In the genomic region with DNA sequence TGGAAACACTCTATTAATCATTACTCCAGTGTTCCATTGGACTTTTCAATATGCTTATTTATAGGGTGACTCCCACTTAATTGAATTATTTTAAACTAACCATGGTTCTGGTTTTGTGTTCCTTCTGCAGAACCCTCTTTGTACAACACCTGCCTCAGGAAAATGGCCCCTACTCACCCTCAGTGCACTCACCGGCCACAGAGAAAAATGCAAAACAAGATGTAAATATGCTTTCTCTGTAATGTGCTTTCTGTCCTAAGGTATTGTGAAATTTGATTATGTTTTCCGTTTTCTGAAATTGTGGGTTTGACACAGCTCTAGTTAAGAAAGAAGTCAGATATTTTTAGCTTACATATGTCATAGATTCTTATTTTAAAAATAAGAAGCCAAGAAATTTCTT, we compare ENCODE assay signal across 18 cellular contexts.
DNase-seq lines count a peak whose midpoint lies in the region; ATAC-seq, FAIRE-seq and TF ChIP-seq lines count a peak whose summit lies in the region.
"Had no signal": no experiment of that assay in that cellular context is flagged by ENCODE, and none has a peak within 500 bp of the region (broad histone marks: within the 10 kb centered on the region; RNA-seq: fewer than 3 reads in every experiment).

No MANE protein-coding gene starts in this region.

- TF ChIP-seq EP300 in HepG2 (IDR thresholded peaks at IDR 0.05; ENCODE audit: low read depth in 2 of 2, low read length in 2 of 2) = no peak
- TF ChIP-seq EP300 in HepG2 (CRISPR knock-in tag; IDR thresholded peaks at IDR 0.05; ENCODE audit: borderline replicate concordance) = no peak

- BruUV-seq in HepG2 (replicated peaks; lab: Mats Ljungman, UMichigan) = no TSS peak

- no peak overlapping the region for H3K14ac ChIP-seq in neuronal stem cell (ENCODE audit: low read length)

- no peak overlapping the region for H3K4me3 Mint-ChIP-seq in glutamatergic neuron (ENCODE audit: unreplicated experiment)
- H3K4me3 Mint-ChIP-seq: CD4-positive, alpha-beta T cell; IgD-negative memory B cell had no signal

- ATAC-seq in HepG2 (no peak), right lobe of liver (no peak), HG02885 (IDR thresholded peaks at IDR 0.05; ENCODE audit: poor library complexity, unreplicated experiment) (no peak)
- ATAC-seq: HCT116 had no signal

- no peak overlapping the region for H2AK5ac ChIP-seq in neuronal stem cell (ENCODE audit: low read depth, low read length)

- H3K9me3 ChIP-seq in HepG2 (ENCODE audit: low read length) = no peaks in the 10 kb centered on the region
- no peaks in the 10 kb centered on the region for H3K9me3 ChIP-seq in right lobe of liver
- H3K9me3 ChIP-seq in neuronal stem cell (replicated peaks in 1 of 2; ENCODE audit: control insufficient read depth in 2 of 2, insufficient read depth in 1 of 2, low read depth in 1 of 2, low read length in 2 of 2) = no peaks in the 10 kb centered on the region

- peaks cover 5% of the 10 kb centered on the region for H3K27me3 Mint-ChIP-seq in glutamatergic neuron (ENCODE audit: unreplicated experiment)

- H3K27me3 ChIP-seq in HepG2 (ENCODE audit: control insufficient read depth in 1 of 2, insufficient read depth in 2 of 2, low read length in 2 of 2) = peaks cover 1 to 23% of the 10 kb centered on the region in 2 experiments; a peak in 4 of 5 replicates
- no peaks in the 10 kb centered on the region for H3K27me3 ChIP-seq in right lobe of liver
- no peaks in the 10 kb centered on the region for H3K27me3 ChIP-seq in neuronal stem cell (ENCODE audit: control insufficient read depth in 3 of 3, insufficient read depth in 3 of 3, low read depth in 1 of 3, low read length in 3 of 3)

- no peak overlapping the region for H3K4ac ChIP-seq in neuronal stem cell (ENCODE audit: low read length)

- TF ChIP-seq CTCF in HepG2 (CRISPR knock-in tag; IDR thresholded peaks at IDR 0.05) = no peak
- no peak for TF ChIP-seq CTCF in right lobe of liver (IDR thresholded peaks at IDR 0.05)
- TF ChIP-seq CTCF in glutamatergic neuron (IDR thresholded peaks at IDR 0.05; ENCODE audit: partially characterized antibody, unreplicated experiment) = no peak

- no peak for TF ChIP-seq RAD21 in HepG2 (CRISPR knock-in tag; IDR thresholded peaks at IDR 0.05)

- H3K18ac ChIP-seq in neuronal stem cell (ENCODE audit: low read length) = no peak overlapping the region

- H4K20me1 ChIP-seq in HepG2 (ENCODE audit: insufficient read depth, low read length) = no peaks in the 10 kb centered on the region

- H3K4me1 ChIP-seq in HepG2 (ENCODE audit: insufficient read depth, low read length) (no peaks in the 10 kb centered on the region), right lobe of liver (no peaks in the 10 kb centered on the region), neuronal stem cell (ENCODE audit: control insufficient read depth in 2 of 2, insufficient read depth in 1 of 2, low read depth in 1 of 2, low read length in 2 of 2) (peaks cover 4 to 15% of the 10 kb centered on the region in 2 donors)

- intact Hi-C loops in HepG2 (cut with micrococcal nuclease; ENCODE audit: unreplicated experiment) = no loop called here
- intact Hi-C loops in right lobe of liver (cut with DNase I) = loop anchor here in 1 of 2 donors (10.0 kb wide), 1 partner anchor 60 kb away; no protein-coding TSS in a partner anchor

- no peaks in the 10 kb centered on the region for H3K79me2 ChIP-seq in HepG2 (ENCODE audit: insufficient read depth, low read length)

- no peaks in the 10 kb centered on the region for H3K36me3 ChIP-seq in HepG2 (replicated peaks in 1 of 2; ENCODE audit: control insufficient read depth in 1 of 2, insufficient read depth in 2 of 2, low read length in 2 of 2)
- H3K36me3 ChIP-seq in right lobe of liver = no peaks in the 10 kb centered on the region
- H3K36me3 ChIP-seq in neuronal stem cell (replicated peaks in 1 of 2; ENCODE audit: control insufficient read depth in 2 of 2, insufficient read depth in 2 of 2, low read length in 2 of 2) = no peaks in the 10 kb centered on the region

- no peaks in the 10 kb centered on the region for H3K79me1 ChIP-seq in neuronal stem cell (ENCODE audit: low read depth, low read length)

- H2BK12ac ChIP-seq in neuronal stem cell (ENCODE audit: low read length) = no peak overlapping the region

- no peak overlapping the region for H4K91ac ChIP-seq in neuronal stem cell (ENCODE audit: low read depth, low read length, poor library complexity)

- POLR2A ChIA-PET in HepG2 (lab: Yijun Ruan, JAX) = no interaction called here

- H3K27ac Mint-ChIP-seq in glutamatergic neuron (ENCODE audit: unreplicated experiment) = peak overlapping the region; percentile 96
- H3K27ac Mint-ChIP-seq: CD4-positive, alpha-beta T cell; IgD-negative memory B cell had no signal

- WGBS in HepG2 (ENCODE audit: low lambda C conversion rate) = 2% methylated on average over 2 of the region's 2 CpGs
- WGBS in right lobe of liver (ENCODE audit: insufficient coverage, low coverage, low lambda C conversion rate, missing lambda C conversion rate) = 44% methylated on average over 2 of the region's 2 CpGs
- WGBS in neuronal stem cell (ENCODE audit: extremely low coverage in 2 of 2, insufficient read length in 2 of 2, insufficient replicate concordance in 1 of 2), 2 donors = no CpG with 5 or more reads among the region's 2 CpGs

- peaks cover 5% of the 10 kb centered on the region for H3K36me3 Mint-ChIP-seq in glutamatergic neuron (ENCODE audit: unreplicated experiment)

- no peak for FAIRE-seq in HepG2 (lab: Jason Lieb, UNC)
- FAIRE-seq: G401.6, GM12892, H54 had no signal

- no peak overlapping the region for H4K8ac ChIP-seq in neuronal stem cell (ENCODE audit: low read depth, low read length)

- no peak overlapping the region for H2BK5ac ChIP-seq in neuronal stem cell (ENCODE audit: low read length)

- H2AFZ ChIP-seq in HepG2 (ENCODE audit: low read length) (no peak overlapping the region), neuronal stem cell (ENCODE audit: low read length) (peak overlapping the region; percentile 84)

- H3K4me1 Mint-ChIP-seq in glutamatergic neuron (ENCODE audit: low read depth, unreplicated experiment) = peaks cover 36% of the 10 kb centered on the region
- H3K4me1 Mint-ChIP-seq: IgD-negative memory B cell had no signal

- H3K27ac ChIP-seq in HepG2 (ENCODE audit: extremely low read length, insufficient read depth, low read length) (no peak overlapping the region), right lobe of liver (no peak overlapping the region), neuronal stem cell (replicated peaks; ENCODE audit: low read length) (no peak overlapping the region)

- H3K4me2 ChIP-seq in HepG2 (ENCODE audit: low read depth, low read length) = no peak overlapping the region
- no peak overlapping the region for H3K4me2 ChIP-seq in neuronal stem cell (ENCODE audit: insufficient read depth, low read length, poor library complexity, severe bottlenecking)

- DNase-seq in HepG2 (ENCODE audit: low spot score) (no peak), right lobe of liver (no peak), NCI-H526 treated with DMSO at 0.1 percent for 48 hours (lab: John Stamatoyannopoulos, UW) (peak; percentile 74), glutamatergic neuron (no peak), neuronal stem cell (ENCODE audit: low spot score) (no peak), ureter (ENCODE audit: low spot score) (no peak), GM19238 (ENCODE audit: insufficient read length, low spot score) (no peak)
- DNase-seq: ACHN; C1 segment of cervical spinal cord; CD4-positive, alpha-beta T cell; DMS79 treated with DMSO at 0.1 percent for 48 hours; EL had no signal

- no peak for TF ChIP-seq POLR2A in HepG2 (IDR thresholded peaks at IDR 0.05; ENCODE audit: insufficient read depth in 1 of 2, low read depth in 2 of 2, low read length in 2 of 2)
- TF ChIP-seq POLR2A in right lobe of liver (IDR thresholded peaks at IDR 0.05) = no peak

- no peak overlapping the region for H3K4me3 ChIP-seq in HepG2 (replicated peaks in 1 of 3; ENCODE audit: insufficient read depth in 1 of 3, low read depth in 2 of 3, low read length in 3 of 3)
- H3K4me3 ChIP-seq in right lobe of liver = no peak overlapping the region
- no peak overlapping the region for H3K4me3 ChIP-seq in neuronal stem cell (ENCODE audit: low read length in 2 of 2)

- H3K9me3 Mint-ChIP-seq in glutamatergic neuron (ENCODE audit: unreplicated experiment) = peaks cover 8% of the 10 kb centered on the region
- H3K9me3 Mint-ChIP-seq: CD4-positive, alpha-beta T cell had no signal

- no peak overlapping the region for H2BK120ac ChIP-seq in neuronal stem cell (ENCODE audit: low read depth, low read length)

- in situ Hi-C loops in HepG2 (cut with HindIII; ENCODE audit: extremely low pct_ligation_motif_present, low pct_unique_long_range_greater_than_20kb) = no loop called here

- H3K23ac ChIP-seq in neuronal stem cell (ENCODE audit: low read depth, low read length, poor library complexity) = no peak overlapping the region

- H3K9ac ChIP-seq in HepG2 (ENCODE audit: insufficient read depth, low read depth, low read length) (no peak overlapping the region), neuronal stem cell (ENCODE audit: low read depth, low read length, poor library complexity) (no peak overlapping the region)

- no peak overlapping the region for H2BK15ac ChIP-seq in neuronal stem cell (ENCODE audit: low read length)

- CTCF ChIA-PET in HepG2 (lab: Yijun Ruan, JAX; ENCODE audit: low intra/inter-chr PET ratio, low total read pairs) = no interaction called here

TF ChIP-seq in HepG2, 621 proteins besides CTCF, POLR2A, EP300 and RAD21 (continues in another document):
- TF ChIP-seq, protein P1, sequence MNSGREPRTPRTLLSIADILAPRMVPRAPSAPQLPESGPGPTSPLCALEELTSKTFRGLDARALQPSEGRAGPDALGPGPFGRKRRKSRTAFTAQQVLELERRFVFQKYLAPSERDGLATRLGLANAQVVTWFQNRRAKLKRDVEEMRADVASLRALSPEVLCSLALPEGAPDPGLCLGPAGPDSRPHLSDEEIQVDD (CRISPR knock-in tag; IDR thresholded peaks at IDR 0.05; ENCODE audit: borderline replicate concordance) = no peak
- TF ChIP-seq HIVEP1 (CRISPR knock-in tag; IDR thresholded peaks at IDR 0.05) (no peak), CAMTA2 (CRISPR knock-in tag; IDR thresholded peaks at IDR 0.05; ENCODE audit: borderline replicate concordance) (no peak)
- TF ChIP-seq, protein P2, sequence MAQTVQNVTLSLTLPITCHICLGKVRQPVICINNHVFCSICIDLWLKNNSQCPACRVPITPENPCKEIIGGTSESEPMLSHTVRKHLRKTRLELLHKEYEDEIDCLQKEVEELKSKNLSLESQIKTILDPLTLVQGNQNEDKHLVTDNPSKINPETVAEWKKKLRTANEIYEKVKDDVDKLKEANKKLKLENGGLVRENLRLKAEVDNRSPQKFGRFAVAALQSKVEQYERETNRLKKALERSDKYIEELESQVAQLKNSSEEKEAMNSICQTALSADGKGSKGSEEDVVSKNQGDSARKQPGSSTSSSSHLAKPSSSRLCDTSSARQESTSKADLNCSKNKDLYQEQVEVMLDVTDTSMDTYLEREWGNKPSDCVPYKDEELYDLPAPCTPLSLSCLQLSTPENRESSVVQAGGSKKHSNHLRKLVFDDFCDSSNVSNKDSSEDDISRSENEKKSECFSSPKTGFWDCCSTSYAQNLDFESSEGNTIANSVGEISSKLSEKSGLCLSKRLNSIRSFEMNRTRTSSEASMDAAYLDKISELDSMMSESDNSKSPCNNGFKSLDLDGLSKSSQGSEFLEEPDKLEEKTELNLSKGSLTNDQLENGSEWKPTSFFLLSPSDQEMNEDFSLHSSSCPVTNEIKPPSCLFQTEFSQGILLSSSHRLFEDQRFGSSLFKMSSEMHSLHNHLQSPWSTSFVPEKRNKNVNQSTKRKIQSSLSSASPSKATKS (CRISPR knock-in tag; IDR thresholded peaks at IDR 0.05) = no peak
